In genomic region chrX:131831185-131831520, GRCh38 we compare ENCODE assay signal across 9 cellular contexts.
DNase-seq lines count a peak whose midpoint lies in the region; ATAC-seq and TF ChIP-seq lines count a peak whose summit lies in the region.
"Had no signal": no experiment of that assay in that cellular context is flagged by ENCODE, and none has a peak within 500 bp of the region (broad histone marks: within the 10 kb centered on the region; RNA-seq: fewer than 3 reads in every experiment).

No MANE protein-coding gene starts in this region.

- WGBS in heart left ventricle, 4 donors = 67 to 76% (median 75%) methylated on average over 2 of the region's 2 CpGs
- 63 to 73% methylated on average over 2 of the region's 2 CpGs for WGBS in thyroid gland, 2 donors

- DNase-seq in heart left ventricle = no peak
- DNase-seq in cardiac septum (ENCODE audit: low spot score) = no peak
- DNase-seq in activated naive CD4-positive, alpha-beta T cell treated with anti-CD3 and anti-CD28 coated beads, Interleukin-2, amount 50 U/mL, for 72 hours (ENCODE audit: low spot score in 2 of 2) = no peak
- DNase-seq in lower lobe of right lung = no peak
- DNase-seq in thyroid gland = no peak
- no peak for DNase-seq in NCI-H2029 treated with DMSO at 0.1 percent for 48 hours (lab: John Stamatoyannopoulos, UW)
- DNase-seq in NCI-H146 (lab: John Stamatoyannopoulos, UW) = no peak

- H3K27ac Mint-ChIP-seq in activated naive CD4-positive, alpha-beta T cell treated with anti-CD3 and anti-CD28 coated beads, Interleukin-2, amount 50 U/mL, for 72 hours = peak overlapping the region; percentile 84 to 89

- no peaks in the 10 kb centered on the region for H3K36me3 ChIP-seq in heart left ventricle
- no peaks in the 10 kb centered on the region for H3K36me3 ChIP-seq in lower lobe of right lung
- no peaks in the 10 kb centered on the region for H3K36me3 ChIP-seq in thyroid gland
- H3K36me3 ChIP-seq: left lung had no signal

- no peaks in the 10 kb centered on the region for H3K9me3 Mint-ChIP-seq in activated naive CD4-positive, alpha-beta T cell treated with anti-CD3 and anti-CD28 coated beads, Interleukin-2, amount 50 U/mL, for 72 hours

- H3K27me3 ChIP-seq in heart left ventricle (peaks cover 0 to 28% (median 0%) of the 10 kb centered on the region in 9 donors), lower lobe of right lung (ENCODE audit: low read depth) (no peaks in the 10 kb centered on the region), thyroid gland (no peaks in the 10 kb centered on the region)

- ATAC-seq in heart left ventricle (peak in 1 of 4 donors; percentile 12), lower lobe of right lung (peak in 1 of 2 donors; percentile 24), HG03196 (IDR thresholded peaks at IDR 0.05; ENCODE audit: unreplicated experiment) (no peak)
- no peak for ATAC-seq in activated naive CD4-positive, alpha-beta T cell treated with anti-CD3 and anti-CD28 coated beads, Interleukin-2, amount 50 U/mL, for 72 hours

- H3K27ac ChIP-seq in heart left ventricle (peak overlapping the region; percentile 17 to 87 (median 72)), lower lobe of right lung (peak overlapping the region; percentile 60), thyroid gland (peak overlapping the region in 2 of 3 donors; percentile 8 to 56)

- peak overlapping the region in 9 of 12 donors; percentile 19 to 51 (median 37) for H3K4me3 ChIP-seq in heart left ventricle
- peak overlapping the region; percentile 31 for H3K4me3 ChIP-seq in lower lobe of right lung
- H3K4me3 ChIP-seq in thyroid gland (replicated peaks in 1 of 3) = no peak overlapping the region

- H3K9me3 ChIP-seq in heart left ventricle (no peaks in the 10 kb centered on the region), lower lobe of right lung (no peaks in the 10 kb centered on the region), thyroid gland (no peaks in the 10 kb centered on the region)
- H3K9me3 ChIP-seq: left lung had no signal

- H3K4me1 ChIP-seq in heart left ventricle (peaks cover 0 to 15% (median 2%) of the 10 kb centered on the region in 12 donors), lower lobe of right lung (no peaks in the 10 kb centered on the region), thyroid gland (peaks cover 0 to 4% of the 10 kb centered on the region in 2 donors)

- intact Hi-C loops in heart left ventricle (cut with DNase I) = no loop called here
- intact Hi-C loops in cardiac septum (cut with DNase I) = no loop called here
- intact Hi-C loops in lower lobe of right lung (cut with DNase I) = no loop called here
- intact Hi-C loops in thyroid gland (cut with DNase I) = no loop called here

- H3K36me3 Mint-ChIP-seq in activated naive CD4-positive, alpha-beta T cell treated with anti-CD3 and anti-CD28 coated beads, Interleukin-2, amount 50 U/mL, for 72 hours = peaks cover 4 to 11% of the 10 kb centered on the region in 2 donors

- TF ChIP-seq CTCF in heart left ventricle (IDR thresholded peaks at IDR 0.05) = no peak
- no peak for TF ChIP-seq CTCF in lower lobe of right lung (IDR thresholded peaks at IDR 0.05)
- no peak for TF ChIP-seq CTCF in thyroid gland (IDR thresholded peaks at IDR 0.05)

- no peak for TF ChIP-seq POLR2A in heart left ventricle (IDR thresholded peaks at IDR 0.05)
- TF ChIP-seq POLR2A in thyroid gland (IDR thresholded peaks at IDR 0.05) = no peak

Comparison
In these comparisons a context has a peak if more than half of its experiments do, and no peak if none do; other contexts are left out.
1. H3K4me3 ChIP-seq: peak in heart left ventricle (9 of 12) and lower lobe of right lung (single experiment); none in thyroid gland (0 of 3).
2. Peak in every context shown above with its lines, with median percentiles within 50 percentile points of each other: H3K27ac ChIP-seq.